1 cellular context compared by ENCODE assay signal in the genomic region with DNA sequence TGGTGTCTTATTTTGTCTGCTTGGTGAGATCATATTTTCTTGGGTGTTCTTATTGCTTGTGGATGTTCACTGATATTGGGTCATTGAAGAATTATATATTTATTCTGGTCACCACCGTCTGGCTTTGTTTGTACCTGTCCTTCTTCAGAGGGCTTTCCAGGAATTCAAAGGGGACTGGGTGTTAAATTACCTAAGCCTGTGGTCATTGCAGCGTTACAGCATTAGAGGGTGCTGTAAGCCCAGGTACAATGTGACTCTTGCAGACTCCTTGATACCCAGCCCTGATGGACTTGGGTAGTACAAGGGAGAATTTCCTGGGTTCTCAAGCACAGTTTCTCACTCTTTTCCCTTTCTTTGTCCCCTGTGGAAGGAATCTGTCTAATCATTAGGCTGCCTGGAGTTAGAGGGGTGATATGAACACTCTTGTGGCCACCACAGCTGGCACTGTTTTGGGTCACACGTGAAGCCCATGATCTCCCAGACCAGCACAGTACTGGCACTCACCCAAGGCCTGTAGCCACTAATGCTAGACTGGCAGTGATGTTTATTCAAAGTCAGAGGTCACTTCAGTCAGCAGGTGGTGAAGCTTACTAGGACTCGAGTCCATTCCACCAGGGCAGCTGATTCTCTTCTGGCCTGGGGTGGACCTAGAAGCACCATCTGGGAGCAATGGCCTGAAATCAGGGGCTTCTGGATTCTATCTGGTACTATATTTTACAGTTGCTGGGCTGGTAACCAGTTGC.
TF ChIP-seq lines count a peak whose summit lies in the region.

No MANE protein-coding gene starts in this region.

TF ChIP-seq in GM12891, 5 proteins besides CTCF, POLR2A, EP300 and RAD21 (continued from another document):
- no peak for TF ChIP-seq TAF1 (IDR thresholded peaks at IDR 0.05; ENCODE audit: low read depth, low read length)
